Comparison of ENCODE assay signal across 9 cellular contexts in the genomic region with DNA sequence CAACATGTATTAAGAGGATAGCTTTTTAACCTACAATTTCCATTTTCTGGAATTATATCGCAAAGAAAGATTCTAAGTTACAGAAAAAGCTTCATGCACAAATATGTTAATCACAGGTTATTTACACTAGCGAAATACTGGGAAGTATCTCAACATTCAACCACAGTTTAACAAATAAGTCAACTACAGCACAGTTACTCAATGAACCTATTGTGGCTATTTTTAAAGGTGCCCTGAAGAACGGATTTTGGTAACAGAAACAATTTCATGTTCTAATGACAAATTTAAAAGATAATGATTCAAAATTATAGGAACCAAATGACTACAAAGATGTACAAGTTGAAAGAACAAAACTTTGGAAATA. TPM values are rescaled to one million over a fixed set of nuclear protein-coding genes. Genes with fewer than 3 reads are reported as not detected.
"Had no signal": no experiment of that assay in that cellular context is flagged by ENCODE, and none has a peak within 500 bp of the region (broad histone marks: within the 10 kb centered on the region; RNA-seq: fewer than 3 reads in every experiment).

No MANE protein-coding gene starts in this region.

- H3K9ac ChIP-seq: GM23248 had no signal

- H3K36me3 Mint-ChIP-seq: IgD-negative memory B cell had no signal

- DNase-seq: GM23248, GOT3, H9, HCEC 1CT, KBM-7 had no signal

- H3K4me3 ChIP-seq: GM23248 had no signal

- H3K27ac ChIP-seq: GM23248 had no signal

- H2AFZ ChIP-seq: GM23248 had no signal

- H3K27ac Mint-ChIP-seq: H9, IgD-negative memory B cell had no signal

- H3K4me1 Mint-ChIP-seq: IgD-negative memory B cell had no signal

- FAIRE-seq: H54, HTR-8/SVneo had no signal

- H3K4me3 Mint-ChIP-seq: H9, IgD-negative memory B cell had no signal

RNA-seq across cellular contexts. Expression of a gene that starts 51.2 kb away (rescaled TPM):
- total RNA-seq: GM23248, HT-29 had no signal
- polyA plus RNA-seq: IgD-negative memory B cell had no signal
